In the genomic region with DNA sequence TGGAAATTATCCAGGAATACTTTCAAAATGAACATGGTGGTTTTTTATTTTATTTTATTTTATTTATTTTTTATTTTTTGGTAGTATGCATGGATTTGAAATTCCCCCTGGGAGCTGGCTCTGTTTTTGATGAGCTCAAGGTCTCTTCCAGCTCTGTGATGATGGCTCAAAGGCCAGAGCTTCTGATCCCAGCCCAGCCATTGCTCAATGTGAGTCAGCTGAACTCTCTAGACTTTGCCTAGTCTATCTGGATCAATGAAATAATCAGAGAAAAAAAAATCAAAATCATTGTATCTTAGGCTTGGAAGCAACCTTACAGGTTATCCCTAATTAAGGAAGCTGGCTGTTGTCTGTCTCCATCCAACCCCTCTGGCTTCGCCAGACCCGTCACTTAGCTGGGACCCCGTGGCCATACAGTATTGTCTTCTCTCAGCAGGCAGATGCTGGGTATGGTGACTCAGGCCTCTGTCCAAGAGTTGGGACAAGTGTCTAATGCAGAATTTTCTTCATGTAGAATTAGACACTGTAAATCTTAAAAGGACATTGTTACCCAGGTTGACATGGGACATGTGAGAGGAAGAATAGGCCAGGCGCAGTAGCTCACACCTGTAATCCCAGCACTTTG, we compare ENCODE assay signal across 17 cellular contexts.
DNase-seq lines count a peak whose midpoint lies in the region; ATAC-seq, FAIRE-seq and TF ChIP-seq lines count a peak whose summit lies in the region.
"Had no signal": no experiment of that assay in that cellular context is flagged by ENCODE, and none has a peak within 500 bp of the region (broad histone marks: within the 10 kb centered on the region; RNA-seq: fewer than 3 reads in every experiment).

No MANE protein-coding gene starts in this region.

- H3K4me3 ChIP-seq in A549 (no peak overlapping the region), MG63 (no peak overlapping the region), fibroblast of mammary gland (ENCODE audit: control insufficient read depth, low read depth, low read length) (no peak overlapping the region), transverse colon (no peak overlapping the region)
- H3K4me3 ChIP-seq: psoas muscle, upper lobe of right lung had no signal

- H3K4me1 ChIP-seq in A549 (peaks cover 69% of the 10 kb centered on the region), transverse colon (peaks cover 0 to 24% (median 10%) of the 10 kb centered on the region in 4 donors)
- H3K4me1 ChIP-seq: psoas muscle had no signal

- TF ChIP-seq CTCF in A549 (IDR thresholded peaks at IDR 0.05) (no peak), fibroblast of mammary gland (conservative IDR thresholded peaks at IDR 0.05; ENCODE audit: control insufficient read depth, insufficient read depth, low read depth, low read length) (no peak), transverse colon (IDR thresholded peaks at IDR 0.05) (no peak)

- no peaks in the 10 kb centered on the region for H3K9me3 ChIP-seq in A549
- no peaks in the 10 kb centered on the region for H3K9me3 ChIP-seq in MG63
- no peaks in the 10 kb centered on the region for H3K9me3 ChIP-seq in transverse colon
- H3K9me3 ChIP-seq: psoas muscle, upper lobe of right lung had no signal

- in situ Hi-C loops in transverse colon (cut with MboI; ENCODE audit: low pct_ligation_motif_present in 1 of 4, low pct_unique_long_range_greater_than_20kb in 1 of 4, low sequenced_read_pairs in 3 of 4), result no loop called here

- CTCF ChIA-PET in A549 (lab: Yijun Ruan, JAX), result interaction anchor here (0.5 to 2.7 kb wide), 9 partner anchors 10 to 1357 kb away, joined by 3 to 9 read pairs (median 4); a partner anchor contains a TSS

- TF ChIP-seq POLR2A in A549 (IDR thresholded peaks at IDR 0.05; ENCODE audit: low read length) (no peak), transverse colon (IDR thresholded peaks at IDR 0.05) (no peak)

- DNase-seq in A549 (ENCODE audit: low read depth in 1 of 2, low spot score in 1 of 2) (peak in 1 of 2 experiments; percentile 82), MG63 (peak; percentile 79), fibroblast of mammary gland (ENCODE audit: low read depth) (peak; percentile 75), mucosa of gallbladder (ENCODE audit: low spot score) (peak; percentile 65), transverse colon (no peak), NCI-H2029 (lab: John Stamatoyannopoulos, UW) (no peak)
- no peak for DNase-seq in stimulated activated CD4-positive, alpha-beta T cell treated with anti-CD3 and anti-CD28 coated beads, Interleukin-2, amount 100 ng/mL, for 48 hours
- DNase-seq in activated effector memory CD4-positive, alpha-beta T cell treated with Interleukin-2 at 50 U/mL for 16 hours, result no peak
- DNase-seq: CD8-positive, alpha-beta memory T cell; DMS79; hypothalamus; kidney; NCI-H526 treated with DMSO at 0.1 percent for 48 hours; psoas muscle; stimulated activated naive CD8-positive, alpha-beta T cell treated with anti-CD3 and anti-CD28 coated beads, Interleukin-15, Interleukin-2, amounts not matched to agents 100 U/mL and 50 U/mL, for 24 hours; T-helper 9 cell; upper lobe of right lung had no signal

- TF ChIP-seq EP300 in A549 (IDR thresholded peaks at IDR 0.05) (no peak), transverse colon (IDR thresholded peaks at IDR 0.05; ENCODE audit: low read depth) (no peak)

- intact Hi-C loops in transverse colon (cut with DNase I; ENCODE audit: low total_unique reads), result no loop called here

- FAIRE-seq in A549 (lab: Jason Lieb, UNC), result no peak
- FAIRE-seq: kidney had no signal

- POLR2A ChIA-PET in A549 (lab: Yijun Ruan, JAX), result interaction anchor here (1.1 to 2.0 kb wide), 5 partner anchors 8 to 185 kb away, joined by 3 to 10 read pairs (median 4); a partner anchor contains a TSS

- no peaks in the 10 kb centered on the region for H3K36me3 ChIP-seq in MG63
- H3K36me3 ChIP-seq in transverse colon, result no peaks in the 10 kb centered on the region
- H3K36me3 ChIP-seq: upper lobe of right lung had no signal

- H3K4me2 ChIP-seq in A549, result peak overlapping the region; percentile 68

- WGBS in A549 (ENCODE audit: missing lambda C conversion rate), result 79% methylated on average over 4 of the region's 4 CpGs
- WGBS in transverse colon (ENCODE audit: low coverage in 1 of 2), 2 donors, result 70 to 92% methylated on average over 2 to 4 of the region's 4 CpGs

- no peak for TF ChIP-seq RAD21 in A549 (conservative IDR thresholded peaks at IDR 0.05 in 1 of 2, IDR thresholded peaks at IDR 0.05 in 1 of 2)

- H3K27me3 ChIP-seq in MG63 (no peaks in the 10 kb centered on the region), transverse colon (no peaks in the 10 kb centered on the region)
- H3K27me3 ChIP-seq: upper lobe of right lung had no signal

- ATAC-seq in A549, result peak in 1 of 2 experiments; percentile 54; a peak in 3 of 6 replicates
- ATAC-seq: stimulated activated naive CD8-positive, alpha-beta T cell treated with anti-CD3 and anti-CD28 coated beads, Interleukin-15, Interleukin-2, amounts not matched to agents 100 U/mL and 50 U/mL, for 24 hours had no signal

- peak overlapping the region; percentile 95 for H3K27ac ChIP-seq in A549
- H3K27ac ChIP-seq in transverse colon, result peak overlapping the region in 1 of 4 donors; percentile 9
- H3K27ac ChIP-seq: psoas muscle, upper lobe of right lung had no signal

TF ChIP-seq in A549, 52 proteins besides CTCF, POLR2A, EP300 and RAD21:
- TF ChIP-seq FOSL2 (IDR thresholded peaks at IDR 0.05) (no peak), FOSL2 (CRISPR knock-in tag; IDR thresholded peaks at IDR 0.05) (no peak), EHF (CRISPR knock-in tag; IDR thresholded peaks at IDR 0.05) (peak; percentile 42; the same call in 1 of the 2 replicates), JUN (IDR thresholded peaks at IDR 0.05) (0 out of 5 replicates have a peak, but pooled peaks of 1 of the 2 experiments have one; percentile 28), HOXB5 (CRISPR knock-in tag; IDR thresholded peaks at IDR 0.05) (peak; percentile 48; the same call in 1 of the 2 replicates), BHLHE40 (IDR thresholded peaks at IDR 0.05; ENCODE audit: low read depth, low read length) (no peak), ZSCAN20 (CRISPR knock-in tag; IDR thresholded peaks at IDR 0.05) (0 out of 2 replicates have a peak, but pooled peaks have one; percentile 40), CEBPB (IDR thresholded peaks at IDR 0.05) (peak in 1 of 2 experiments; percentile 79; a peak in 3 of 4 replicates), HOXB13 (CRISPR knock-in tag; IDR thresholded peaks at IDR 0.05; ENCODE audit: low read depth) (0 out of 2 replicates have a peak, but pooled peaks have one; percentile 39), FOXS1 (CRISPR knock-in tag; IDR thresholded peaks at IDR 0.05) (no peak)

Comparison
In these comparisons a context has a peak if more than half of its experiments do, and no peak if none do; other contexts are left out.
1. DNase-seq: peak in MG63 (single experiment), fibroblast of mammary gland (single experiment) and mucosa of gallbladder (single experiment); none in stimulated activated CD4-positive, alpha-beta T cell treated with anti-CD3 and anti-CD28 coated beads, Interleukin-2, amount 100 ng/mL, for 48 hours (0 of 2), transverse colon (single experiment), activated effector memory CD4-positive, alpha-beta T cell treated with Interleukin-2 at 50 U/mL for 16 hours (single experiment) and NCI-H2029 (single experiment).